Comparison of ENCODE assay signal across 1 cellular context in the genomic region with DNA sequence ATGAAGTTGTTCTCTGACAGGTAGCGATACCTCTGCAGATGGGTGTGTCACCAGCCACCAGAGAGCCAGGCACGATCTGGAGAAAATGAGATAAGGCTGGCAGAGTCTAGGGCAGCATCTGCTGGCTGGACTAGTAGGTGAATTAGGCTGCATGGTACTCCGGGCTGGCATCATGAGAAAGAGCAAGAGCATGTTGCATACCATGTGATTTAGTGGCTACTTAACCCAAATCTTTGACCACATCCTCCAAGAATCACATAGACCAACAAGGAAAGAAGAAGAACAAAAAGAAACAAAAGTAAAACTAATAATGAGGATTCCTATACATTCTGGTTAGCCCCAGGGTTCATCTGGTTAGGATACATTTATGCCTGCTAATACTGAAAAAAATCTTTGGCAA.
TF ChIP-seq lines count a peak whose summit lies in the region.

No MANE protein-coding gene starts in this region.

TF ChIP-seq in H1, 55 proteins besides CTCF, POLR2A, EP300 and RAD21:
- TF ChIP-seq PHF8 (conservative IDR thresholded peaks at IDR 0.05; ENCODE audit: low read depth, low read length) (no peak), TAF7 (optimal IDR thresholded peaks at IDR 0.05; ENCODE audit: borderline replicate concordance, low read depth, low read length) (no peak)
